ENCODE assay signal across 2 cellular contexts in genomic region chr2:16218651-16219050, GRCh38.
A peak's percentile ranks its signal among the peaks of the same experiment; 100 is the strongest.
TF ChIP-seq lines count a peak whose summit lies in the region.

No MANE protein-coding gene starts in this region.

TF ChIP-seq in GM23338, 12 proteins besides CTCF, POLR2A, EP300 and RAD21:
- TF ChIP-seq ZNF462 (CRISPR knock-in tag; IDR thresholded peaks at IDR 0.05), result 0 out of 2 replicates have a peak, but pooled peaks have one; percentile 4
- TF ChIP-seq EZH2phosphoT487 (IDR thresholded peaks at IDR 0.05; ENCODE audit: unreplicated experiment), result no peak

TF ChIP-seq in HepG2, 621 proteins besides CTCF, POLR2A, EP300 and RAD21 (continued from another document):
- TF ChIP-seq HMGXB4 (CRISPR knock-in tag; IDR thresholded peaks at IDR 0.05; ENCODE audit: borderline replicate concordance in 1 of 2, low read depth in 1 of 2) (0 out of 4 replicates have a peak, but pooled peaks of 1 of the 2 experiments have one; percentile 26), TRAFD1 (CRISPR knock-in tag; IDR thresholded peaks at IDR 0.05; ENCODE audit: borderline replicate concordance) (no peak), ATF4 (CRISPR knock-in tag; IDR thresholded peaks at IDR 0.05) (no peak), ZNF562 (CRISPR knock-in tag; IDR thresholded peaks at IDR 0.05; ENCODE audit: borderline replicate concordance) (no peak), ZNF225 (CRISPR knock-in tag; IDR thresholded peaks at IDR 0.05) (no peak), HOXD1 (CRISPR knock-in tag; IDR thresholded peaks at IDR 0.05) (no peak), MAF1 (CRISPR knock-in tag; IDR thresholded peaks at IDR 0.05; ENCODE audit: borderline replicate concordance) (no peak), IRX3 (CRISPR knock-in tag; IDR thresholded peaks at IDR 0.05; ENCODE audit: borderline replicate concordance, low read depth) (no peak), DMAP1 (CRISPR knock-in tag; IDR thresholded peaks at IDR 0.05) (no peak), XRCC5 (optimal IDR thresholded peaks at IDR 0.05; ENCODE audit: low read length) (peak; percentile 15), SRSF4 (IDR thresholded peaks at IDR 0.05; ENCODE audit: low read depth, low read length, poor library complexity, severe bottlenecking) (no peak), RXRA (CRISPR knock-in tag; IDR thresholded peaks at IDR 0.05) (no peak), ZSCAN20 (CRISPR knock-in tag; IDR thresholded peaks at IDR 0.05; ENCODE audit: borderline replicate concordance) (no peak), ZBTB4 (CRISPR knock-in tag; IDR thresholded peaks at IDR 0.05; ENCODE audit: borderline replicate concordance) (no peak), MED8 (CRISPR knock-in tag; IDR thresholded peaks at IDR 0.05; ENCODE audit: insufficient replicate concordance) (no peak), MEIS2 (CRISPR knock-in tag; IDR thresholded peaks at IDR 0.05) (no peak), RARG (CRISPR knock-in tag; IDR thresholded peaks at IDR 0.05; ENCODE audit: low read depth) (no peak), ZNF207 (IDR thresholded peaks at IDR 0.05; ENCODE audit: borderline replicate concordance) (no peak)
